ENCODE assay signal across 9 cellular contexts in the genomic region with DNA sequence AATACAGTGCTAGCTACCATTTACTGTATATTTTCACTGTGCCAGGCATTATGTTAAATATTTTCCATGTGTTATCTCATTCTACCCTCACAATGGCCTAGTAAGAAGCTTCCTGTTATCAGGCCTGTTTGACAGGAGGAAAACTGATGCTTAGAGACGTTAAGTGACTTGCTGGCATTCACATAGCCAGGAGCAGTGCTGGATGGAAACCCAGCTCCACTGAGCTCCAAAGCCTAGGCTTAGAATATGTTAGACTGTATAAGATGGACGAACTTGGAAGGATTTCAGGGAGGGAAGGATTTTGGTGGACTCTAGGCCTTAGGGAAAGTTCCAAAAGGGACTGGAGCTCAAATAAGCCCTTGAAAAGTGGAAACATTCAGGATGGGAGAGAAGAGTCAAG. TPM values are rescaled to one million over a fixed set of nuclear protein-coding genes. Genes with fewer than 3 reads are reported as not detected.
DNase-seq lines count a peak whose midpoint lies in the region; ATAC-seq and TF ChIP-seq lines count a peak whose summit lies in the region.
"Had no signal": no experiment of that assay in that cellular context is flagged by ENCODE, and none has a peak within 500 bp of the region (broad histone marks: within the 10 kb centered on the region; RNA-seq: fewer than 3 reads in every experiment).

No MANE protein-coding gene starts in this region.

- no peak for DNase-seq in right cardiac atrium
- DNase-seq in left ventricle myocardium superior, result no peak
- DNase-seq in astrocyte of the cerebellum (ENCODE audit: low read depth), result no peak
- DNase-seq in memory B cell (ENCODE audit: low spot score in 2 of 2), result no peak
- no peak for DNase-seq in vagina (ENCODE audit: extremely low spot score in 2 of 2)
- no peak for DNase-seq in glutamatergic neuron
- no peak for DNase-seq in DMS53 treated with DMSO at 0.1 percent for 48 hours (lab: John Stamatoyannopoulos, UW; ENCODE audit: unreplicated experiment)
- DNase-seq: NCI-H187 treated with DMSO at 0.1 percent for 48 hours had no signal

- peaks cover 55% of the 10 kb centered on the region for H3K4me1 Mint-ChIP-seq in memory B cell
- no peaks in the 10 kb centered on the region for H3K4me1 Mint-ChIP-seq in glutamatergic neuron (ENCODE audit: low read depth, unreplicated experiment)

- peaks cover 9% of the 10 kb centered on the region for H3K4me1 ChIP-seq in right cardiac atrium (ENCODE audit: control insufficient read depth, insufficient read depth, low read length)
- H3K4me1 ChIP-seq in vagina, result peaks cover 73% of the 10 kb centered on the region

- no peak for TF ChIP-seq POLR2A in vagina (IDR thresholded peaks at IDR 0.05)

- intact Hi-C loops in right cardiac atrium (cut with DNase I), result no loop called here
- intact Hi-C loops in left ventricle myocardium superior (cut with micrococcal nuclease), result no loop called here
- intact Hi-C loops in vagina (cut with DNase I), result no loop called here

- no peak for TF ChIP-seq CTCF in astrocyte of the cerebellum (IDR thresholded peaks at IDR 0.05; ENCODE audit: low read depth, low read length, missing control alignments)
- TF ChIP-seq CTCF in vagina (IDR thresholded peaks at IDR 0.05), result no peak
- no peak for TF ChIP-seq CTCF in glutamatergic neuron (IDR thresholded peaks at IDR 0.05; ENCODE audit: partially characterized antibody, unreplicated experiment)

- H3K9me3 Mint-ChIP-seq in memory B cell (no peaks in the 10 kb centered on the region), glutamatergic neuron (ENCODE audit: unreplicated experiment) (peaks cover 4% of the 10 kb centered on the region)

- H3K4me3 Mint-ChIP-seq in memory B cell (peak overlapping the region; percentile 87), glutamatergic neuron (ENCODE audit: unreplicated experiment) (no peak overlapping the region)

- 36% methylated on average over 2 of the region's 2 CpGs for WGBS in right cardiac atrium

- H3K9me3 ChIP-seq in right cardiac atrium (ENCODE audit: control insufficient read depth, low read length) (no peaks in the 10 kb centered on the region), vagina (no peaks in the 10 kb centered on the region)

- H3K36me3 Mint-ChIP-seq in memory B cell (peaks cover 5% of the 10 kb centered on the region), glutamatergic neuron (ENCODE audit: unreplicated experiment) (no peaks in the 10 kb centered on the region)

- no peaks in the 10 kb centered on the region for H3K36me3 ChIP-seq in vagina

- ATAC-seq in right cardiac atrium (no peak), left ventricle myocardium superior (no peak), memory B cell (ENCODE audit: low read depth) (no peak), GM21825 (IDR thresholded peaks at IDR 0.05; ENCODE audit: unreplicated experiment) (no peak)

- H3K27me3 ChIP-seq in right cardiac atrium (ENCODE audit: control insufficient read depth, insufficient read depth) (no peaks in the 10 kb centered on the region), vagina (no peaks in the 10 kb centered on the region)

- no peak overlapping the region for H3K27ac ChIP-seq in right cardiac atrium (ENCODE audit: low read length)
- H3K27ac ChIP-seq in vagina, result peak overlapping the region; percentile 96

- H3K27me3 Mint-ChIP-seq in memory B cell, result no peaks in the 10 kb centered on the region
- peaks cover 17% of the 10 kb centered on the region for H3K27me3 Mint-ChIP-seq in glutamatergic neuron (ENCODE audit: unreplicated experiment)

- H3K4me3 ChIP-seq in right cardiac atrium (ENCODE audit: low read length), result peak overlapping the region; percentile 9
- peak overlapping the region; percentile 96 for H3K4me3 ChIP-seq in astrocyte of the cerebellum (ENCODE audit: low read depth, low read length)
- peak overlapping the region; percentile 86 to 93 for H3K4me3 ChIP-seq in vagina

- peak overlapping the region; percentile 94 for H3K27ac Mint-ChIP-seq in memory B cell
- no peak overlapping the region for H3K27ac Mint-ChIP-seq in glutamatergic neuron (ENCODE audit: unreplicated experiment)

- in situ Hi-C loops in astrocyte of the cerebellum (cut with HindIII; ENCODE audit: low sequenced_read_pairs), result no loop called here

RNA-seq across cellular contexts. Expression of gene CD44, which starts 2.1 kb away (rescaled TPM):
- total RNA-seq in right cardiac atrium, result 10 to 100 TPM; 20.9 to 50.7 (median 40.9) TPM
- 7.5 TPM for polyA plus RNA-seq in right cardiac atrium
- total RNA-seq in left ventricle myocardium superior, result 19.6 TPM
- 869 TPM for total RNA-seq in vagina
- total RNA-seq in glutamatergic neuron (ENCODE audit: unreplicated experiment), result 0.71 TPM

Comparison
In these comparisons a context has a peak if more than half of its experiments do, and no peak if none do; other contexts are left out.
1. H3K4me3 ChIP-seq: peak in every context shown above with its lines; median percentile 96 in astrocyte of the cerebellum; 90 in vagina; 9 in right cardiac atrium.
2. RNA of gene CD44, which starts 2.1 kb away (total RNA-seq): 869 TPM in vagina (single experiment); 20.9 to 50.7 TPM in right cardiac atrium, 19.6 TPM in left ventricle myocardium superior (single experiment) and 0.71 TPM in glutamatergic neuron (single experiment); every median in the first group is over 10 times any median in the second.